19 cellular contexts compared by ENCODE assay signal in the genomic region with DNA sequence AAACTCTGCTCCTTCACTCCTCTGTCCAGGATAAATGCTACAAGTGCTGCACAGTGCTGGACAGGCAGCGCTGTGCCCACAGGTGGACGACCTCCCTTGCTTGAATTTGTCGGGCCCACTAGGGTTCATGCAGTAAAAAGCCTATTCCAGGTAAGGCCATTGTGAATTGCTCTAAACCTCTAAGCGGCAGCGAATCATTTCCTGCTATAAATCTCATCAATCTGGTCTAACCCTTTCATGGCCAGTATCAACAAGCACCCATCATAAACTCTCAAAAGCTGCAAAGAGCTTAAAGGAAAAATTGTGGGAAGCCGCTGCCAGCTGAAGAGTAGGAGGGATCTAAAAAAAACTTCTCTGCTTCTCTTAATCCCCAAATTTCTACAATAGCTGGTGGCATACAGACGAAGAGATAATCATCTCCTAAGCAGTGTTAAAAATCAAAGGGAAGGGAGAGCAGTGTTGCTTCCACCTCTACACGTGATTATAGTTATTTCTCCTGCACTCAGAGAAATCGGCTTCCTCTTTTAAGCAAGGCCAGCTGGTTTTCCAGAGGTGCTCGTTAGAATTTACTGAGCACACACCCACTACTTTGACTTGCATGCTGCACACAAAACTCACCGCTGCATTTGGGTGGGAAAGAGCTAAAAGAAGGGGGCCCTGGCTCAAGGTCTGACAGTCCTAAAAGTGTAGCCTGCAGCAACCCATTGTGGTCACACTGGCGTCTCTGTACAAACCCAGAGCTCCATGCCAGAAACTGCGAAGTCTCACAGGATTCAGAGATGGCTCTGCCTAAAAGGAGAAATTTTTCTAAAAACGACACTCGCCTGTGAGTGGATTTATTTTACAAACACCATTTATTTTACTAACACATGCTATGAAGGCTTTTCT.
DNase-seq lines count a peak whose midpoint lies in the region; ATAC-seq and TF ChIP-seq lines count a peak whose summit lies in the region.
"Had no signal": no experiment of that assay in that cellular context is flagged by ENCODE, and none has a peak within 500 bp of the region (broad histone marks: within the 10 kb centered on the region; RNA-seq: fewer than 3 reads in every experiment).

No MANE protein-coding gene starts in this region.

- intact Hi-C loops in activated CD4-positive, alpha-beta T cell treated with anti-CD3 and anti-CD28 coated beads, Interleukin-2, amount 10 ng/mL, durations not matched to agents 24 days and 14 days (cut with micrococcal nuclease), result no loop called here

- no peaks in the 10 kb centered on the region for H3K27me3 ChIP-seq in effector memory CD4-positive, alpha-beta T cell (replicated peaks; ENCODE audit: control insufficient read depth, insufficient read depth, low read length, poor library complexity, severe bottlenecking)
- H3K27me3 ChIP-seq: pancreas had no signal

- H3K4me1 Mint-ChIP-seq in brain, result peaks cover 20% of the 10 kb centered on the region
- H3K4me1 Mint-ChIP-seq in activated CD4-positive, alpha-beta T cell treated with anti-CD3 and anti-CD28 coated beads, Interleukin-2, amount 10 ng/mL, durations not matched to agents 24 days and 14 days, result no peaks in the 10 kb centered on the region
- H3K4me1 Mint-ChIP-seq: B cell; central memory CD8-positive, alpha-beta T cell had no signal

- peak; percentile 23 for ATAC-seq in omental fat pad (ENCODE audit: low FRiP score)
- ATAC-seq: pancreas had no signal

- peaks cover 16% of the 10 kb centered on the region for H3K36me3 ChIP-seq in effector memory CD4-positive, alpha-beta T cell (ENCODE audit: control insufficient read depth, insufficient read depth, low read length)

- H3K9me3 Mint-ChIP-seq in brain, result no peaks in the 10 kb centered on the region
- H3K9me3 Mint-ChIP-seq in activated CD4-positive, alpha-beta T cell treated with anti-CD3 and anti-CD28 coated beads, Interleukin-2, amount 10 ng/mL, durations not matched to agents 24 days and 14 days, result no peaks in the 10 kb centered on the region
- H3K9me3 Mint-ChIP-seq: activated naive CD4-positive, alpha-beta T cell treated with anti-CD3 and anti-CD28 coated beads for 36 hours; central memory CD8-positive, alpha-beta T cell had no signal

- H3K27ac Mint-ChIP-seq in brain, result peak overlapping the region in 3 of 5 experiments; percentile 10 to 60 (median 17)
- no peak overlapping the region for H3K27ac Mint-ChIP-seq in activated CD4-positive, alpha-beta T cell treated with anti-CD3 and anti-CD28 coated beads, Interleukin-2, amount 10 ng/mL, durations not matched to agents 24 days and 14 days
- H3K27ac Mint-ChIP-seq: activated naive CD4-positive, alpha-beta T cell treated with anti-CD3 and anti-CD28 coated beads for 36 hours; B cell had no signal

- H3K27me3 Mint-ChIP-seq in brain, result no peaks in the 10 kb centered on the region
- H3K27me3 Mint-ChIP-seq in activated CD4-positive, alpha-beta T cell treated with anti-CD3 and anti-CD28 coated beads, Interleukin-2, amount 10 ng/mL, durations not matched to agents 24 days and 14 days, result no peaks in the 10 kb centered on the region
- H3K27me3 Mint-ChIP-seq: B cell; central memory CD8-positive, alpha-beta T cell had no signal

- no peak overlapping the region for H3K4me3 ChIP-seq in effector memory CD4-positive, alpha-beta T cell (ENCODE audit: insufficient read depth, low read depth, low read length, poor library complexity, severe bottlenecking)
- H3K4me3 ChIP-seq: pancreas had no signal

- DNase-seq in DMS153 (lab: John Stamatoyannopoulos, UW), result peak; percentile 45
- peak; percentile 59 for DNase-seq in NCI-H1417 treated with DMSO at 0.1 percent for 48 hours (lab: John Stamatoyannopoulos, UW)
- no peak for DNase-seq in omental fat pad (ENCODE audit: low spot score)
- no peak for DNase-seq in GM13977 (ENCODE audit: low spot score)
- DNase-seq in iPS-NIHi7 (ENCODE audit: extremely low spot score), result no peak
- DNase-seq in activated CD4-positive, alpha-beta T cell treated with anti-CD3 and anti-CD28 coated beads, Interleukin-2, amount 10 ng/mL, durations not matched to agents 24 days and 14 days, result no peak
- no peak for DNase-seq in effector memory CD4-positive, alpha-beta T cell
- DNase-seq: activated naive CD4-positive, alpha-beta T cell treated with anti-CD3 and anti-CD28 coated beads for 36 hours; DND-41; H7; NCI-H1092 treated with DMSO at 0.1 percent for 48 hours; NCI-H524; pancreas; SHP77 treated with DMSO at 0.1 percent for 48 hours; stimulated activated CD4-positive, alpha-beta T cell treated with anti-CD3 and anti-CD28 coated beads, Interleukin-1b, Interleukin-23, amount 100 ng/mL, for 48 hours had no signal

- no peak overlapping the region for H3K27ac ChIP-seq in effector memory CD4-positive, alpha-beta T cell (ENCODE audit: insufficient read depth, low read length, poor library complexity, severe bottlenecking)
- H3K27ac ChIP-seq: epithelial cell of prostate, pancreas had no signal

- H3K4me1 ChIP-seq in effector memory CD4-positive, alpha-beta T cell (ENCODE audit: control insufficient read depth, insufficient read depth, low read length, poor library complexity, severe bottlenecking), result no peaks in the 10 kb centered on the region

- H3K36me3 Mint-ChIP-seq in brain, result peaks cover 43% of the 10 kb centered on the region
- H3K36me3 Mint-ChIP-seq in activated CD4-positive, alpha-beta T cell treated with anti-CD3 and anti-CD28 coated beads, Interleukin-2, amount 10 ng/mL, durations not matched to agents 24 days and 14 days (ENCODE audit: low read depth), result peaks cover 32% of the 10 kb centered on the region

- H3K4me3 Mint-ChIP-seq in brain, result no peak overlapping the region
- no peak overlapping the region for H3K4me3 Mint-ChIP-seq in activated CD4-positive, alpha-beta T cell treated with anti-CD3 and anti-CD28 coated beads, Interleukin-2, amount 10 ng/mL, durations not matched to agents 24 days and 14 days
- H3K4me3 Mint-ChIP-seq: activated naive CD4-positive, alpha-beta T cell treated with anti-CD3 and anti-CD28 coated beads for 36 hours; B cell; central memory CD8-positive, alpha-beta T cell had no signal

- no peak for TF ChIP-seq CTCF in brain (conservative IDR thresholded peaks at IDR 0.05)
- TF ChIP-seq CTCF in omental fat pad (IDR thresholded peaks at IDR 0.05), result no peak
- no peak for TF ChIP-seq CTCF in GM13977 (IDR thresholded peaks at IDR 0.05; ENCODE audit: extremely low read depth, insufficient read depth, missing control alignments)

- in situ Hi-C loops in GM13977 (cut with MboI; ENCODE audit: low pct_unique_long_range_greater_than_20kb, low sequenced_read_pairs, unreplicated experiment), result no loop called here

- no peaks in the 10 kb centered on the region for H3K9me3 ChIP-seq in effector memory CD4-positive, alpha-beta T cell (ENCODE audit: control insufficient read depth, low read length)
- H3K9me3 ChIP-seq: pancreas had no signal

Comparison
In these comparisons a context has a peak if more than half of its experiments do, and no peak if none do; other contexts are left out.
1. DNase-seq: peak in DMS153 (single experiment) and NCI-H1417 treated with DMSO at 0.1 percent for 48 hours (single experiment); none in omental fat pad (single experiment), GM13977 (single experiment), iPS-NIHi7 (single experiment), activated CD4-positive, alpha-beta T cell treated with anti-CD3 and anti-CD28 coated beads, Interleukin-2, amount 10 ng/mL, durations not matched to agents 24 days and 14 days (single experiment) and effector memory CD4-positive, alpha-beta T cell (0 of 3).